ENCODE assay signal across 27 cellular contexts in the genomic region with DNA sequence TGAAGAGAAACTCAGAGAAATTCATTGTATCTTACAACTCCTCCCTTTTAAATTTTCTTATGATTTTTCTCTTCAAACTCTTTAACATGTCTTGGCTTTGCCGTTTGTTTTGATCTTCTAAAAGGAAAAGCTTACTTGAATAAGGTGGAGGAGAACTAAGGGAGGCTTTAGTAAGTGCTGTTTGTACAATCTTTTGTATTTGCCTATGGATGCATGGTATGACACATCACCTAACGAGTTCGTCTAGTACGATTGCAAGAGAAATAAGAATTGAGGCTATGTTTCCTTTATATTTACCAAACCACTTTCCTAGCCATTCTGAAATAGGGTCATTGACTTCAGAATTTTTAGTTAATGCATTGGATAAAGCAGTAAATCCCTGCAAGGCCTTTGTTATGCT. TPM values are rescaled to one million over a fixed set of nuclear protein-coding genes. Genes with fewer than 3 reads are reported as not detected.
A peak's percentile ranks its signal among the peaks of the same experiment; 100 is the strongest.
DNase-seq lines count a peak whose midpoint lies in the region; ATAC-seq, FAIRE-seq and TF ChIP-seq lines count a peak whose summit lies in the region.
"Had no signal": no experiment of that assay in that cellular context is flagged by ENCODE, and none has a peak within 500 bp of the region (broad histone marks: within the 10 kb centered on the region; RNA-seq: fewer than 3 reads in every experiment).

No MANE protein-coding gene starts in this region.

- no peak overlapping the region for H2AFZ ChIP-seq in trophoblast cell (ENCODE audit: insufficient read depth, low read length, poor library complexity)

- H3K27ac ChIP-seq in trophoblast cell (ENCODE audit: low read depth, low read length) (peak overlapping the region; percentile 44), vagina (no peak overlapping the region)
- H3K27ac ChIP-seq: BLaER1, cardiac muscle cell, suprapubic skin had no signal

- ATAC-seq in activated T-cell treated with anti-CD3 and anti-CD28 coated beads, Interleukin-2, amount 50 U/mL, for 4 hours = no peak
- no peak for ATAC-seq in left colon
- ATAC-seq: activated CD4-positive, CD25-positive, alpha-beta regulatory T cell treated with anti-CD3 and anti-CD28 coated beads, Interleukin-2, amount 50 U/mL, for 24 hours; K562; stimulated activated naive B cell treated with anti-CD40 and anti-IgM and Interleukin-4, amounts not matched to agents 10 μg/mL and 1 μg/mL and 100 μg/mL, for 72 hours had no signal

- FAIRE-seq in RCC 7860 (lab: Jason Lieb, UNC) = peak; percentile 10
- peak; percentile 53 for FAIRE-seq in endometrium (lab: Jason Lieb, UNC)
- FAIRE-seq: GM12892, K562, urothelium cell line had no signal

- peaks cover 7% of the 10 kb centered on the region for H3K79me1 ChIP-seq in trophoblast cell (ENCODE audit: low read length)

- H3K18ac ChIP-seq in trophoblast cell (ENCODE audit: low read length) = no peak overlapping the region

- H3K9me3 ChIP-seq in trophoblast cell (ENCODE audit: insufficient read depth, low read depth, low read length) = peaks cover 3% of the 10 kb centered on the region
- no peaks in the 10 kb centered on the region for H3K9me3 ChIP-seq in vagina
- H3K9me3 ChIP-seq: suprapubic skin had no signal

- peaks cover 10 to 18% of the 10 kb centered on the region in 2 experiments for H3K4me1 ChIP-seq in trophoblast cell (ENCODE audit: control insufficient read depth in 1 of 2, insufficient read depth in 2 of 2, low read length in 2 of 2)
- peaks cover 15% of the 10 kb centered on the region for H3K4me1 ChIP-seq in vagina

- no peaks in the 10 kb centered on the region for H3K79me2 ChIP-seq in trophoblast cell (ENCODE audit: control insufficient read depth, insufficient read depth, low read length, poor library complexity)

- no peaks in the 10 kb centered on the region for H3K27me3 ChIP-seq in trophoblast cell (ENCODE audit: insufficient read depth, low read length)
- no peaks in the 10 kb centered on the region for H3K27me3 ChIP-seq in vagina
- H3K27me3 ChIP-seq: BLaER1, cardiac muscle cell, suprapubic skin had no signal

- TF ChIP-seq POLR2A in vagina (IDR thresholded peaks at IDR 0.05) = no peak

- H2AK5ac ChIP-seq in trophoblast cell (ENCODE audit: low read length) = no peak overlapping the region

- no peak overlapping the region for H3K23ac ChIP-seq in trophoblast cell (ENCODE audit: low read length)

- H3K9me3 Mint-ChIP-seq in activated T-cell treated with anti-CD3 and anti-CD28 coated beads, Interleukin-2, amount 50 U/mL, for 4 hours = no peaks in the 10 kb centered on the region
- H3K9me3 Mint-ChIP-seq: activated CD4-positive, alpha-beta memory T cell treated with anti-CD3 and anti-CD28 coated beads, Interleukin-2, amount 10 ng/mL, durations not matched to agents 7 days and 5 days had no signal

- no peak overlapping the region for H3K4me2 ChIP-seq in trophoblast cell (ENCODE audit: low read length)
- H3K4me2 ChIP-seq: BLaER1 had no signal

- no peak overlapping the region for H3K4me3 ChIP-seq in trophoblast cell (ENCODE audit: low read depth, low read length)
- H3K4me3 ChIP-seq in vagina = no peak overlapping the region
- H3K4me3 ChIP-seq: BLaER1, cardiac muscle cell, K562, suprapubic skin had no signal

- H3K9ac ChIP-seq in trophoblast cell (ENCODE audit: low read length) = no peak overlapping the region
- H3K9ac ChIP-seq: BLaER1 had no signal

- H3K36me3 ChIP-seq in trophoblast cell (ENCODE audit: control insufficient read depth in 1 of 2, insufficient read depth in 2 of 2, low read length in 2 of 2) (peaks cover 0 to 1% of the 10 kb centered on the region in 2 experiments), vagina (no peaks in the 10 kb centered on the region)
- H3K36me3 ChIP-seq: cardiac muscle cell, suprapubic skin had no signal

- TF ChIP-seq CTCF in vagina (IDR thresholded peaks at IDR 0.05) = no peak

- peaks cover 6% of the 10 kb centered on the region for H3K4me1 Mint-ChIP-seq in activated T-cell treated with anti-CD3 and anti-CD28 coated beads, Interleukin-2, amount 50 U/mL, for 4 hours (ENCODE audit: low read depth)

- H4K8ac ChIP-seq in trophoblast cell (ENCODE audit: low read depth, low read length) = no peak overlapping the region

- peak; percentile 35 for DNase-seq in DMS79 treated with DMSO at 0.1 percent for 48 hours (lab: John Stamatoyannopoulos, UW)
- no peak for DNase-seq in RCC 7860 (ENCODE audit: low spot score)
- DNase-seq in trophoblast cell = peak in 1 of 2 donors; percentile 74
- DNase-seq in activated T-cell treated with anti-CD3 and anti-CD28 coated beads, Interleukin-2, amount 50 U/mL, for 4 hours = no peak
- DNase-seq in activated naive CD4-positive, alpha-beta T cell treated with anti-CD3 and anti-CD28 coated beads, Interleukin-2, amount 50 U/mL, for 16 hours = no peak
- DNase-seq in left colon = no peak
- DNase-seq in vagina (ENCODE audit: extremely low spot score in 2 of 2) = no peak
- DNase-seq: activated CD4-positive, alpha-beta memory T cell treated with anti-CD3 and anti-CD28 coated beads, Interleukin-2, amount 10 ng/mL, durations not matched to agents 7 days and 5 days; activated gamma-delta T cell treated with Interleukin-2 at 50 U/mL for 16 hours; COR-L47; cortex of kidney; MM.1S; NCI-H1417 treated with DMSO at 0.1 percent for 48 hours; NCI-H2081 treated with DMSO at 0.1 percent for 48 hours; OCI-M1; SIG-M5; stimulated activated CD4-positive, alpha-beta T cell treated with anti-CD3 and anti-CD28 coated beads, Interleukin-4, amount 100 ng/mL, for 24 hours; stimulated activated naive B cell treated with anti-CD40 and anti-IgM and Interleukin-4, amounts not matched to agents 10 μg/mL and 1 μg/mL and 100 μg/mL, for 72 hours had no signal

- H2BK120ac ChIP-seq in trophoblast cell (ENCODE audit: insufficient read depth, low read length, poor library complexity) = no peak overlapping the region

- H4K12ac ChIP-seq in trophoblast cell (ENCODE audit: low read depth, low read length) = no peak overlapping the region

- H2BK12ac ChIP-seq in trophoblast cell (ENCODE audit: low read length) = no peak overlapping the region

- no peak overlapping the region for H3K4me3 Mint-ChIP-seq in activated T-cell treated with anti-CD3 and anti-CD28 coated beads, Interleukin-2, amount 50 U/mL, for 4 hours
- H3K4me3 Mint-ChIP-seq: activated CD4-positive, alpha-beta memory T cell treated with anti-CD3 and anti-CD28 coated beads, Interleukin-2, amount 10 ng/mL, durations not matched to agents 7 days and 5 days; memory B cell; stimulated activated naive B cell treated with anti-CD40 and anti-IgM and Interleukin-4, amounts not matched to agents 10 μg/mL and 1 μg/mL and 100 μg/mL, for 72 hours had no signal

- no peak overlapping the region for H4K91ac ChIP-seq in trophoblast cell (ENCODE audit: low read depth, low read length)

- H3K4ac ChIP-seq in trophoblast cell (ENCODE audit: low read depth, low read length) = no peak overlapping the region

- peaks cover 12% of the 10 kb centered on the region for H3K27me3 Mint-ChIP-seq in activated T-cell treated with anti-CD3 and anti-CD28 coated beads, Interleukin-2, amount 50 U/mL, for 4 hours (ENCODE audit: low read depth)

- no peak overlapping the region for H3K14ac ChIP-seq in trophoblast cell (ENCODE audit: low read length)

- H2BK5ac ChIP-seq in trophoblast cell (ENCODE audit: low read depth, low read length, poor library complexity) = no peak overlapping the region

- no CpG with 5 or more reads among the region's 4 CpGs for WGBS in trophoblast cell (ENCODE audit: extremely low coverage, insufficient coverage, insufficient read length)

- peaks cover 1% of the 10 kb centered on the region for H3K36me3 Mint-ChIP-seq in activated T-cell treated with anti-CD3 and anti-CD28 coated beads, Interleukin-2, amount 50 U/mL, for 4 hours (ENCODE audit: insufficient read depth)

- intact Hi-C loops in left colon (cut with DNase I, micrococcal nuclease) = no loop called here
- intact Hi-C loops in vagina (cut with DNase I) = no loop called here

RNA-seq across cellular contexts. Expression of gene BST1, which starts 8.4 kb away (rescaled TPM):
- polyA plus RNA-seq in trophoblast cell (2013) = 0.24 and 0.40 TPM in 2 replicates
- total RNA-seq in activated T-cell treated with anti-CD3 and anti-CD28 coated beads, Interleukin-2, amount 50 U/mL, for 4 hours = under 1 TPM in 2 of 3 donors, not detected in 1; 0.18 to 0.41 TPM
- 10 to 100 TPM; 11.4 to 11.9 TPM for total RNA-seq in left colon
- total RNA-seq in vagina = 5.2 TPM
- total RNA-seq: K562 had no signal

RNA-seq across cellular contexts. Expression of gene FAM200B, which starts 12.8 kb away (rescaled TPM):
- 60.1 and 63.5 TPM in 2 replicates for polyA plus RNA-seq in trophoblast cell (2013)
- total RNA-seq in activated T-cell treated with anti-CD3 and anti-CD28 coated beads, Interleukin-2, amount 50 U/mL, for 4 hours = 1 to 10 TPM; 6.1 to 6.6 (median 6.2) TPM
- total RNA-seq in left colon (10 to 100 TPM; 33.7 to 33.8 TPM), vagina (29.5 TPM)

RNA-seq across cellular contexts. Expression of gene FBXL5, which starts 39.3 kb away (rescaled TPM):
- polyA plus RNA-seq in trophoblast cell (2013) = 32.4 and 32.8 TPM in 2 replicates
- 10 to 100 TPM; 20.5 to 22.7 (median 22.6) TPM for total RNA-seq in activated T-cell treated with anti-CD3 and anti-CD28 coated beads, Interleukin-2, amount 50 U/mL, for 4 hours
- total RNA-seq in left colon (10 to 100 TPM; 48.2 to 59.2 TPM), vagina (103 TPM)
